21 cellular contexts compared by ENCODE assay signal in genomic region chr10:124616040-124616835, GRCh38.
DNase-seq lines count a peak whose midpoint lies in the region; ATAC-seq and TF ChIP-seq lines count a peak whose summit lies in the region.
"Had no signal": no experiment of that assay in that cellular context is flagged by ENCODE, and none has a peak within 500 bp of the region (broad histone marks: within the 10 kb centered on the region; RNA-seq: fewer than 3 reads in every experiment).

No MANE protein-coding gene starts in this region.

- peaks cover 49% of the 10 kb centered on the region for H3K4me1 ChIP-seq in CD4-positive, alpha-beta memory T cell (ENCODE audit: insufficient read depth, low read length)
- H3K4me1 ChIP-seq in ectodermal cell (ENCODE audit: control insufficient read depth, insufficient read depth, low read length), result peaks cover 16% of the 10 kb centered on the region
- H3K4me1 ChIP-seq in left ventricle myocardium inferior, result peaks cover 61% of the 10 kb centered on the region

- no peaks in the 10 kb centered on the region for H3K27me3 Mint-ChIP-seq in CD4-positive, alpha-beta memory T cell
- H3K27me3 Mint-ChIP-seq in IgD-negative memory B cell (no peaks in the 10 kb centered on the region), natural killer cell (ENCODE audit: low read depth in 2 of 2) (no peaks in the 10 kb centered on the region)
- H3K27me3 Mint-ChIP-seq: activated CD4-positive, alpha-beta T cell treated with anti-CD3 and anti-CD28 coated beads for 36 hours; T-helper 17 cell had no signal

- DNase-seq in CD4-positive, alpha-beta memory T cell, result no peak
- peak; percentile 57 for DNase-seq in natural killer cell
- no peak for DNase-seq in left ventricle myocardium inferior
- no peak for DNase-seq in NK-92 (lab: John Stamatoyannopoulos, UW; ENCODE audit: unreplicated experiment)
- DNase-seq in SW480 (ENCODE audit: low spot score), result no peak
- DNase-seq: activated CD4-positive, alpha-beta T cell treated with anti-CD3 and anti-CD28 coated beads for 36 hours; activated naive CD4-positive, alpha-beta T cell treated with anti-CD3 and anti-CD28 coated beads, Interleukin-2, amount 50 U/mL, for 16 hours; activated T-cell treated with anti-CD3 and anti-CD28 coated beads, Interleukin-2, amount 50 U/mL, for 4 hours; amygdala; BE2C; EL; mesenchymal stem cell; NCI-H524; stimulated activated naive CD4-positive, alpha-beta T cell; T-helper 17 cell; testis had no signal

- intact Hi-C loops in CD4-positive, alpha-beta memory T cell (cut with micrococcal nuclease), result no loop called here
- intact Hi-C loops in natural killer cell (cut with micrococcal nuclease) (loop anchor here (2.0 to 5.0 kb wide), 2 partner anchors 125 to 176 kb away; partner anchors contain the start of gene EEF1AKMT2), left ventricle myocardium inferior (cut with micrococcal nuclease) (no loop called here)

- H3K4me3 ChIP-seq in CD4-positive, alpha-beta memory T cell (ENCODE audit: low read length in 2 of 2), result no peak overlapping the region
- H3K4me3 ChIP-seq in ectodermal cell (ENCODE audit: insufficient read depth, low read depth, low read length) (no peak overlapping the region), left ventricle myocardium inferior (no peak overlapping the region)
- H3K4me3 ChIP-seq: breast epithelium, smooth muscle cell, testis had no signal

- peaks cover 24 to 69% (median 44%) of the 10 kb centered on the region in 4 donors for H3K4me1 Mint-ChIP-seq in CD4-positive, alpha-beta memory T cell
- H3K4me1 Mint-ChIP-seq in IgD-negative memory B cell, result peaks cover 42 to 57% (median 56%) of the 10 kb centered on the region in 3 donors
- H3K4me1 Mint-ChIP-seq in natural killer cell, result peaks cover 46 to 83% of the 10 kb centered on the region in 2 donors

- peak overlapping the region in 1 of 8 donors; percentile 20 for H3K4me3 Mint-ChIP-seq in CD4-positive, alpha-beta memory T cell
- H3K4me3 Mint-ChIP-seq in IgD-negative memory B cell (peak overlapping the region in 3 of 4 donors; percentile 68 to 85 (median 73)), natural killer cell (peak overlapping the region; percentile 65)
- H3K4me3 Mint-ChIP-seq: activated CD4-positive, alpha-beta T cell treated with anti-CD3 and anti-CD28 coated beads for 36 hours; activated T-cell treated with anti-CD3 and anti-CD28 coated beads, Interleukin-2, amount 50 U/mL, for 4 hours; T-helper 17 cell had no signal

- no peak for TF ChIP-seq CTCF in natural killer cell (IDR thresholded peaks at IDR 0.05)
- no peak for TF ChIP-seq CTCF in left ventricle myocardium inferior (IDR thresholded peaks at IDR 0.05; ENCODE audit: borderline replicate concordance)

- ATAC-seq in natural killer cell (peak; percentile 46 to 53 (median 49)), GM21381 (IDR thresholded peaks at IDR 0.05; ENCODE audit: unreplicated experiment) (no peak)
- ATAC-seq: activated CD4-positive, alpha-beta T cell treated with anti-CD3 and anti-CD28 coated beads for 36 hours; activated T-cell treated with anti-CD3 and anti-CD28 coated beads, Interleukin-2, amount 50 U/mL, for 4 hours; T-helper 17 cell had no signal

- H3K9me3 ChIP-seq in CD4-positive, alpha-beta memory T cell (ENCODE audit: control insufficient read depth in 1 of 2, low read length in 2 of 2), result no peaks in the 10 kb centered on the region
- H3K9me3 ChIP-seq in ectodermal cell (ENCODE audit: control insufficient read depth, low read length), result no peaks in the 10 kb centered on the region
- no peaks in the 10 kb centered on the region for H3K9me3 ChIP-seq in left ventricle myocardium inferior (replicated peaks)
- H3K9me3 ChIP-seq: BE2C, breast epithelium, testis had no signal

- POLR2A ChIA-PET in CD4-positive, alpha-beta memory T cell (lab: Charles Lee; ENCODE audit: partially characterized antibody), result interaction anchor here (0.6 to 1.0 kb wide), 2 partner anchors 10 to 12 kb away, joined by 3 to 4 read pairs; no protein-coding TSS in a partner anchor

- WGBS in ectodermal cell, 2 experiments, result 70 to 77% methylated on average over 30 of the region's 30 CpGs

- peaks cover 9 to 21% of the 10 kb centered on the region in 2 donors for H3K36me3 Mint-ChIP-seq in CD4-positive, alpha-beta memory T cell
- peaks cover 5% of the 10 kb centered on the region for H3K36me3 Mint-ChIP-seq in IgD-negative memory B cell
- no peaks in the 10 kb centered on the region for H3K36me3 Mint-ChIP-seq in natural killer cell

- H3K9me3 Mint-ChIP-seq in CD4-positive, alpha-beta memory T cell, result no peaks in the 10 kb centered on the region
- H3K9me3 Mint-ChIP-seq in IgD-negative memory B cell, result peaks cover 0 to 2% (median 0%) of the 10 kb centered on the region in 3 donors
- no peaks in the 10 kb centered on the region for H3K9me3 Mint-ChIP-seq in natural killer cell
- H3K9me3 Mint-ChIP-seq: activated T-cell treated with anti-CD3 and anti-CD28 coated beads, Interleukin-2, amount 50 U/mL, for 4 hours had no signal

- no peaks in the 10 kb centered on the region for H3K27me3 ChIP-seq in CD4-positive, alpha-beta memory T cell (ENCODE audit: insufficient read depth, low read length)
- no peaks in the 10 kb centered on the region for H3K27me3 ChIP-seq in ectodermal cell (ENCODE audit: control insufficient read depth, insufficient read depth, low read length, poor library complexity, severe bottlenecking)
- H3K27me3 ChIP-seq in left ventricle myocardium inferior (ENCODE audit: low read depth), result no peaks in the 10 kb centered on the region
- H3K27me3 ChIP-seq: BE2C, breast epithelium, testis had no signal

- no peaks in the 10 kb centered on the region for H3K36me3 ChIP-seq in CD4-positive, alpha-beta memory T cell (ENCODE audit: insufficient read depth, low read length)
- H3K36me3 ChIP-seq in ectodermal cell (ENCODE audit: control insufficient read depth, insufficient read depth, low read length) (no peaks in the 10 kb centered on the region), left ventricle myocardium inferior (peaks cover 9% of the 10 kb centered on the region)
- H3K36me3 ChIP-seq: breast epithelium had no signal

- no peak overlapping the region for H3K27ac ChIP-seq in CD4-positive, alpha-beta memory T cell (ENCODE audit: low read depth, low read length)
- H3K27ac ChIP-seq in ectodermal cell (ENCODE audit: insufficient read depth, low read depth, low read length, poor library complexity, severe bottlenecking) (peak overlapping the region; percentile 54), left ventricle myocardium inferior (replicated peaks) (no peak overlapping the region)
- H3K27ac ChIP-seq: breast epithelium, testis had no signal

- CTCF ChIA-PET in CD4-positive, alpha-beta memory T cell (lab: Charles Lee; ENCODE audit: partially characterized antibody), result interaction anchor here (1.0 to 1.7 kb wide), 4 partner anchors 63 to 132 kb away, joined by 3 to 5 read pairs (median 3); no protein-coding TSS in a partner anchor

- H3K27ac Mint-ChIP-seq in CD4-positive, alpha-beta memory T cell, result peak overlapping the region in 5 of 7 donors; percentile 17 to 84 (median 48)
- H3K27ac Mint-ChIP-seq in IgD-negative memory B cell, result peak overlapping the region; percentile 93 to 99 (median 97)
- H3K27ac Mint-ChIP-seq in natural killer cell, result peak overlapping the region; percentile 73 to 88
- H3K27ac Mint-ChIP-seq: activated CD4-positive, alpha-beta T cell treated with anti-CD3 and anti-CD28 coated beads for 36 hours; T-helper 17 cell had no signal
